Comparison of ENCODE assay signal across 2 cellular contexts in the genomic region with DNA sequence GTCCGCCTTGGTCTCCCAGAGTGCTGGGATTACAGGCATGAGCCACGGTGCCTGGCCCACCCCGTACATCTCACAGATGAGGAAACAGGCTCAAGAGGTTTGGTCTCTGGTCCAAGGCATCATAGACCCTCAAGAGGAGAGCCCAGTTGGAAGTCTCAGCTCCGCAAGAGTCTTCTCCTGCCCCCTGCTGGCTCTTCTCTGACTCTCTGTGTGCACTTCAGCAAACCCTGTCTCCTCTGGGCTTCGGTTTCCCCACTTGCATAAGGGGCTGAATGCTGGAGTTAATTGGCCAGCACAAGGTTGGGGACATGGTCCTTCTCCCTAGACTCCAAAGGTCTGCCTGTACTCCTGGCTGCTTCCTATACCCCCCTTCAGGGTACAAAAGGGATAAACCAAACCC.
TF ChIP-seq lines count a peak whose summit lies in the region.

No MANE protein-coding gene starts in this region.

TF ChIP-seq in K562, 482 proteins besides CTCF, POLR2A, EP300 and RAD21 (continues in another document):
- TF ChIP-seq, protein P1, sequence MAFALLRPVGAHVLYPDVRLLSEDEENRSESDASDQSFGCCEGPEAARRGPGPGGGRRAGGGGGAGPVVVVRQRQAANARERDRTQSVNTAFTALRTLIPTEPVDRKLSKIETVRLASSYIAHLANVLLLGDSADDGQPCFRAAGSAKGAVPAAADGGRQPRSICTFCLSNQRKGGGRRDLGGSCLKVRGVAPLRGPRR (CRISPR knock-in tag; IDR thresholded peaks at IDR 0.05) = no peak
- TF ChIP-seq MXD1 (CRISPR knock-in tag; IDR thresholded peaks at IDR 0.05; ENCODE audit: borderline replicate concordance, poor library complexity, severe bottlenecking) (no peak), THRB (CRISPR knock-in tag; conservative IDR thresholded peaks at IDR 0.05) (no peak), CEBPG (CRISPR knock-in tag; IDR thresholded peaks at IDR 0.05) (no peak), CEBPG (tag; conservative IDR thresholded peaks at IDR 0.05 in 1 of 2, IDR thresholded peaks at IDR 0.05 in 1 of 2) (no peak), GTF2B (IDR thresholded peaks at IDR 0.05; ENCODE audit: extremely low read depth, insufficient read length) (no peak), ZNF23 (CRISPR knock-in tag; IDR thresholded peaks at IDR 0.05) (no peak), ZSCAN32 (CRISPR knock-in tag; IDR thresholded peaks at IDR 0.05) (no peak), RUNX1 (IDR thresholded peaks at IDR 0.05; ENCODE audit: low read depth) (no peak), TSC22D4 (tag; IDR thresholded peaks at IDR 0.05) (no peak), GABPA (tag; conservative IDR thresholded peaks at IDR 0.05; ENCODE audit: low read depth) (no peak), KAT8 (IDR thresholded peaks at IDR 0.05; ENCODE audit: low read depth) (no peak), ZNF239 (CRISPR knock-in tag; IDR thresholded peaks at IDR 0.05) (no peak), MITF (IDR thresholded peaks at IDR 0.05) (no peak), NR2F6 (CRISPR knock-in tag; IDR thresholded peaks at IDR 0.05) (no peak)
- TF ChIP-seq, protein P2, sequence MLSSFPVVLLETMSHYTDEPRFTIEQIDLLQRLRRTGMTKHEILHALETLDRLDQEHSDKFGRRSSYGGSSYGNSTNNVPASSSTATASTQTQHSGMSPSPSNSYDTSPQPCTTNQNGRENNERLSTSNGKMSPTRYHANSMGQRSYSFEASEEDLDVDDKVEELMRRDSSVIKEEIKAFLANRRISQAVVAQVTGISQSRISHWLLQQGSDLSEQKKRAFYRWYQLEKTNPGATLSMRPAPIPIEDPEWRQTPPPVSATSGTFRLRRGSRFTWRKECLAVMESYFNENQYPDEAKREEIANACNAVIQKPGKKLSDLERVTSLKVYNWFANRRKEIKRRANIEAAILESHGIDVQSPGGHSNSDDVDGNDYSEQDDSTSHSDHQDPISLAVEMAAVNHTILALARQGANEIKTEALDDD (IDR thresholded peaks at IDR 0.05) = no peak
- TF ChIP-seq, protein P3, sequence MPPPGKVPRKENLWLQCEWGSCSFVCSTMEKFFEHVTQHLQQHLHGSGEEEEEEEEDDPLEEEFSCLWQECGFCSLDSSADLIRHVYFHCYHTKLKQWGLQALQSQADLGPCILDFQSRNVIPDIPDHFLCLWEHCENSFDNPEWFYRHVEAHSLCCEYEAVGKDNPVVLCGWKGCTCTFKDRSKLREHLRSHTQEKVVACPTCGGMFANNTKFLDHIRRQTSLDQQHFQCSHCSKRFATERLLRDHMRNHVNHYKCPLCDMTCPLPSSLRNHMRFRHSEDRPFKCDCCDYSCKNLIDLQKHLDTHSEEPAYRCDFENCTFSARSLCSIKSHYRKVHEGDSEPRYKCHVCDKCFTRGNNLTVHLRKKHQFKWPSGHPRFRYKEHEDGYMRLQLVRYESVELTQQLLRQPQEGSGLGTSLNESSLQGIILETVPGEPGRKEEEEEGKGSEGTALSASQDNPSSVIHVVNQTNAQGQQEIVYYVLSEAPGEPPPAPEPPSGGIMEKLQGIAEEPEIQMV (tag; conservative IDR thresholded peaks at IDR 0.05; ENCODE audit: low read depth) = no peak
- TF ChIP-seq, protein P4, sequence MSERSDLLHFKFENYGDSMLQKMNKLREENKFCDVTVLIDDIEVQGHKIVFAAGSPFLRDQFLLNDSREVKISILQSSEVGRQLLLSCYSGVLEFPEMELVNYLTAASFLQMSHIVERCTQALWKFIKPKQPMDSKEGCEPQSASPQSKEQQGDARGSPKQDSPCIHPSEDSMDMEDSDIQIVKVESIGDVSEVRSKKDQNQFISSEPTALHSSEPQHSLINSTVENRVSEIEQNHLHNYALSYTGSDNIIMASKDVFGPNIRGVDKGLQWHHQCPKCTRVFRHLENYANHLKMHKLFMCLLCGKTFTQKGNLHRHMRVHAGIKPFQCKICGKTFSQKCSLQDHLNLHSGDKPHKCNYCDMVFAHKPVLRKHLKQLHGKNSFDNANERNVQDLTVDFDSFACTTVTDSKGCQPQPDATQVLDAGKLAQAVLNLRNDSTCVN (CRISPR knock-in tag; IDR thresholded peaks at IDR 0.05) = no peak

TF ChIP-seq in neural cell, 6 proteins besides CTCF, POLR2A, EP300 and RAD21:
- TF ChIP-seq POLR2AphosphoS5 (IDR thresholded peaks at IDR 0.05) (no peak), TAF1 (IDR thresholded peaks at IDR 0.05; ENCODE audit: low read depth) (no peak), EZH2 (IDR thresholded peaks at IDR 0.05; ENCODE audit: borderline replicate concordance, insufficient read depth, low read length, poor library complexity, severe bottlenecking) (no peak), MXI1 (conservative IDR thresholded peaks at IDR 0.05; ENCODE audit: poor library complexity, severe bottlenecking) (no peak), SMC3 (conservative IDR thresholded peaks at IDR 0.05; ENCODE audit: poor library complexity) (no peak)
- TF ChIP-seq, protein P5, sequence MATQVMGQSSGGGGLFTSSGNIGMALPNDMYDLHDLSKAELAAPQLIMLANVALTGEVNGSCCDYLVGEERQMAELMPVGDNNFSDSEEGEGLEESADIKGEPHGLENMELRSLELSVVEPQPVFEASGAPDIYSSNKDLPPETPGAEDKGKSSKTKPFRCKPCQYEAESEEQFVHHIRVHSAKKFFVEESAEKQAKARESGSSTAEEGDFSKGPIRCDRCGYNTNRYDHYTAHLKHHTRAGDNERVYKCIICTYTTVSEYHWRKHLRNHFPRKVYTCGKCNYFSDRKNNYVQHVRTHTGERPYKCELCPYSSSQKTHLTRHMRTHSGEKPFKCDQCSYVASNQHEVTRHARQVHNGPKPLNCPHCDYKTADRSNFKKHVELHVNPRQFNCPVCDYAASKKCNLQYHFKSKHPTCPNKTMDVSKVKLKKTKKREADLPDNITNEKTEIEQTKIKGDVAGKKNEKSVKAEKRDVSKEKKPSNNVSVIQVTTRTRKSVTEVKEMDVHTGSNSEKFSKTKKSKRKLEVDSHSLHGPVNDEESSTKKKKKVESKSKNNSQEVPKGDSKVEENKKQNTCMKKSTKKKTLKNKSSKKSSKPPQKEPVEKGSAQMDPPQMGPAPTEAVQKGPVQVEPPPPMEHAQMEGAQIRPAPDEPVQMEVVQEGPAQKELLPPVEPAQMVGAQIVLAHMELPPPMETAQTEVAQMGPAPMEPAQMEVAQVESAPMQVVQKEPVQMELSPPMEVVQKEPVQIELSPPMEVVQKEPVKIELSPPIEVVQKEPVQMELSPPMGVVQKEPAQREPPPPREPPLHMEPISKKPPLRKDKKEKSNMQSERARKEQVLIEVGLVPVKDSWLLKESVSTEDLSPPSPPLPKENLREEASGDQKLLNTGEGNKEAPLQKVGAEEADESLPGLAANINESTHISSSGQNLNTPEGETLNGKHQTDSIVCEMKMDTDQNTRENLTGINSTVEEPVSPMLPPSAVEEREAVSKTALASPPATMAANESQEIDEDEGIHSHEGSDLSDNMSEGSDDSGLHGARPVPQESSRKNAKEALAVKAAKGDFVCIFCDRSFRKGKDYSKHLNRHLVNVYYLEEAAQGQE (IDR thresholded peaks at IDR 0.05; ENCODE audit: borderline replicate concordance) = no peak
TF ChIP-seq in neural cell: peak in this region for 0.
